10 cellular contexts compared by ENCODE assay signal in the genomic region with DNA sequence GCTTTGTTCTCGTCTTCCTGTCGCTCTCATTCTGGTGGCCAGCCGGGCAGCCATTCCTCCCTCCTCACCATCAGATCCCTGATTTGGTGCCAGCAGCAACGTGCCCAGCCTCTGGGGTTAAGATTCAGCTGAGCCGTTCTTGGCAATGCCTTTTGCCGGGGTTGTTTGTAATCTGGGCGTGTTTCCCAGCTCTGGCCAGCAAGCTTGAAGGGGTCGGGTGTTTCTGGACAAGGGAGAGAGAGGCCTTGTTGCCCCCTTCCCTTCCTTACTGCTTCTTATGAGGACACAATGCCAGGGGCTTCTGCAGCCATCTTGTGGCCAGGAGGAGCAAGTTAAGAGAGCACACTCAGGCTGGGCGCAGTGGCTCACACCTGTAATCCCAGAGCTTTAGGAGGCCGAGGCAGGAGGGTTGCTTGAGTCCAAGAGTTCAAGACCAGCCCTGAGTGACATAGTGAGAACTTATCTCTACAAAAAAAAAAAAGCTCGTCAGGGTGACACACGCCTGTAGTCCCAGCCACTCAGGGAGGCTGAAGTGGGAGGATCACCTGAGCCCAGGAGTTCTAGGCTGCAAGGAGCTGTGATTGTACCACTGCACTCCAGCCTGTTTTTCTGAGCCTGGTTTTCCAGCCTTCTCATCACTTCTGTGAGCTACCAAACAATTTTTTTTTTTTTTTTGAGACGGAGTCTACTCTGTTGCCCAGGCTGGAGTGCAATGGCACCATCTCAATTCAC. TPM values are rescaled to one million over a fixed set of nuclear protein-coding genes. Genes with fewer than 3 reads are reported as not detected.
A peak's percentile ranks its signal among the peaks of the same experiment; 100 is the strongest.
DNase-seq lines count a peak whose midpoint lies in the region; ATAC-seq and TF ChIP-seq lines count a peak whose summit lies in the region.
"Had no signal": no experiment of that assay in that cellular context is flagged by ENCODE, and none has a peak within 500 bp of the region (broad histone marks: within the 10 kb centered on the region; RNA-seq: fewer than 3 reads in every experiment).

No MANE protein-coding gene starts in this region.

- TF ChIP-seq CTCF in GM12872 (IDR thresholded peaks at IDR 0.05; ENCODE audit: insufficient read depth, low read depth, low read length) (0 out of 3 replicates have a peak, but pooled peaks have one; percentile 12), fibroblast of lung (conservative IDR thresholded peaks at IDR 0.05 in 1 of 2, IDR thresholded peaks at IDR 0.05 in 1 of 2; ENCODE audit: low read depth in 1 of 2, low read length in 2 of 2) (peak; percentile 34 to 44)
- no peak for TF ChIP-seq CTCF in CD8-positive, alpha-beta T cell (IDR thresholded peaks at IDR 0.05)

- no peaks in the 10 kb centered on the region for H3K27me3 ChIP-seq in fibroblast of lung (ENCODE audit: control insufficient read depth, insufficient read depth, low read length)
- H3K27me3 ChIP-seq in CD8-positive, alpha-beta T cell (ENCODE audit: insufficient read depth, low read length): no peaks in the 10 kb centered on the region

- H3K4me1 ChIP-seq in fibroblast of lung (ENCODE audit: control insufficient read depth, extremely low read depth, insufficient read depth, low read length): peaks cover 5% of the 10 kb centered on the region
- no peaks in the 10 kb centered on the region for H3K4me1 ChIP-seq in CD8-positive, alpha-beta T cell (ENCODE audit: insufficient read depth, low read length)

- no peak overlapping the region for H3K27ac ChIP-seq in fibroblast of lung (ENCODE audit: insufficient read depth, low read length)
- no peak overlapping the region for H3K27ac ChIP-seq in CD8-positive, alpha-beta T cell (ENCODE audit: low read depth, low read length)

- H3K36me3 ChIP-seq in fibroblast of lung (ENCODE audit: control insufficient read depth, insufficient read depth, low read length): peaks cover 7% of the 10 kb centered on the region
- H3K36me3 ChIP-seq in CD8-positive, alpha-beta T cell (ENCODE audit: insufficient read depth, low read length): no peaks in the 10 kb centered on the region

- peak; percentile 33 for DNase-seq in SK-MEL-5 (ENCODE audit: low read depth, low spot score)
- DNase-seq in fibroblast of lung (ENCODE audit: low read depth in 2 of 2): peak; percentile 60 to 86
- peak; percentile 54 for DNase-seq in putamen (ENCODE audit: low spot score)
- DNase-seq in activated T-cell treated with anti-CD3 and anti-CD28 coated beads, Interleukin-2, amount 50 U/mL, for 48 hours: no peak
- DNase-seq in CD8-positive, alpha-beta T cell: no peak
- no peak for DNase-seq in activated T-cell treated with anti-CD3 and anti-CD28 coated beads, Interleukin-2, amount 50 U/mL, for 72 hours
- DNase-seq: RPMI8226; stimulated activated CD4-positive, alpha-beta T cell treated with anti-CD3 and anti-CD28 coated beads, Interleukin-4, amount 100 ng/mL, for 24 hours had no signal

- H3K79me2 ChIP-seq in fibroblast of lung (ENCODE audit: control insufficient read depth, insufficient read depth, low read length): no peaks in the 10 kb centered on the region

- H3K9me3 ChIP-seq in fibroblast of lung (ENCODE audit: control insufficient read depth, insufficient read depth, low read depth, low read length): no peaks in the 10 kb centered on the region
- H3K9me3 ChIP-seq in CD8-positive, alpha-beta T cell (ENCODE audit: low read length): no peaks in the 10 kb centered on the region

- in situ Hi-C loops in SK-MEL-5 (cut with HindIII; ENCODE audit: low pct_unique_long_range_greater_than_20kb, low sequenced_read_pairs): no loop called here

- H2AFZ ChIP-seq in fibroblast of lung (ENCODE audit: low read length): no peak overlapping the region

- H3K9ac ChIP-seq in fibroblast of lung (ENCODE audit: insufficient read depth, low read length): no peak overlapping the region

- intact Hi-C loops in CD8-positive, alpha-beta T cell (cut with DNase I, micrococcal nuclease): loop anchor here in 1 of 2 experiments (10.0 kb wide), 1 partner anchor 218 kb away; no protein-coding TSS in a partner anchor

- no peak overlapping the region for H3K27ac Mint-ChIP-seq in CD8-positive, alpha-beta T cell
- H3K27ac Mint-ChIP-seq in activated T-cell treated with anti-CD3 and anti-CD28 coated beads, Interleukin-2, amount 50 U/mL, for 72 hours: no peak overlapping the region

- CTCF ChIA-PET in CD8-positive, alpha-beta T cell (lab: Charles Lee): interaction anchor here (1.2 kb wide), 1 partner anchor 223 kb away, joined by 3 read pairs; no protein-coding TSS in a partner anchor

- POLR2A ChIA-PET in CD8-positive, alpha-beta T cell (lab: Charles Lee): no interaction called here

- H3K4me3 Mint-ChIP-seq in CD8-positive, alpha-beta T cell: no peak overlapping the region
- no peak overlapping the region for H3K4me3 Mint-ChIP-seq in activated T-cell treated with anti-CD3 and anti-CD28 coated beads, Interleukin-2, amount 50 U/mL, for 72 hours

- no peak overlapping the region for H3K4me3 ChIP-seq in fibroblast of lung (replicated peaks in 1 of 4; ENCODE audit: control extremely low read depth in 1 of 4, insufficient read depth in 1 of 4, low read depth in 3 of 4, low read length in 4 of 4)
- H3K4me3 ChIP-seq in CD8-positive, alpha-beta T cell (ENCODE audit: low read depth, low read length): no peak overlapping the region

- H3K36me3 Mint-ChIP-seq in CD8-positive, alpha-beta T cell: peaks cover 23% of the 10 kb centered on the region
- no peaks in the 10 kb centered on the region for H3K36me3 Mint-ChIP-seq in activated T-cell treated with anti-CD3 and anti-CD28 coated beads, Interleukin-2, amount 50 U/mL, for 72 hours (ENCODE audit: insufficient read depth in 2 of 2)

- H3K4me1 Mint-ChIP-seq in CD8-positive, alpha-beta T cell (ENCODE audit: low read depth): no peaks in the 10 kb centered on the region
- no peaks in the 10 kb centered on the region for H3K4me1 Mint-ChIP-seq in activated T-cell treated with anti-CD3 and anti-CD28 coated beads, Interleukin-2, amount 50 U/mL, for 72 hours (ENCODE audit: low read depth)

- H3K27me3 Mint-ChIP-seq in CD8-positive, alpha-beta T cell (ENCODE audit: low read depth): no peaks in the 10 kb centered on the region
- no peaks in the 10 kb centered on the region for H3K27me3 Mint-ChIP-seq in activated T-cell treated with anti-CD3 and anti-CD28 coated beads, Interleukin-2, amount 50 U/mL, for 72 hours (ENCODE audit: low read depth)

- no peaks in the 10 kb centered on the region for H3K9me3 Mint-ChIP-seq in CD8-positive, alpha-beta T cell
- no peaks in the 10 kb centered on the region for H3K9me3 Mint-ChIP-seq in activated T-cell treated with anti-CD3 and anti-CD28 coated beads, Interleukin-2, amount 50 U/mL, for 72 hours

- no peaks in the 10 kb centered on the region for H4K20me1 ChIP-seq in fibroblast of lung (ENCODE audit: control insufficient read depth, extremely low read depth, insufficient read depth, low read length)

- ATAC-seq in GM18517 (IDR thresholded peaks at IDR 0.05; ENCODE audit: unreplicated experiment): no peak
- no peak for ATAC-seq in CD8-positive, alpha-beta T cell
- ATAC-seq in activated T-cell treated with anti-CD3 and anti-CD28 coated beads, Interleukin-2, amount 50 U/mL, for 72 hours (replicated peaks in 1 of 2): no peak

- peak overlapping the region; percentile 44 for H3K4me2 ChIP-seq in fibroblast of lung (ENCODE audit: extremely low read depth, insufficient read depth, low read length)

RNA-seq across cellular contexts. Expression of gene CRTC1, which starts 10.7 kb away (rescaled TPM):
- total RNA-seq in SK-MEL-5 (2014; rRNA removed; shearing (Covaris generic)): 0.95 and 1.2 TPM in 2 replicates
- 6.8 and 8.1 TPM in 2 replicates for polyA plus RNA-seq in SK-MEL-5 (2015; cell fraction: cytosol; rRNA removed)
- polyA plus RNA-seq in SK-MEL-5 (2015; cell fraction: nucleus; rRNA removed): 13.8 and 14.5 TPM in 2 replicates
- total RNA-seq in fibroblast of lung: 2.0 and 2.1 TPM in 2 replicates
- polyA plus RNA-seq in fibroblast of lung: 1.2 and 2.2 TPM in 2 replicates
- 6.5 and 8.6 TPM in 2 replicates for polyA plus RNA-seq in fibroblast of lung (2012)
- polyA minus RNA-seq in fibroblast of lung (ENCODE audit: low replicate concordance): 3.1 and 4.5 TPM in 2 replicates
- total RNA-seq in CD8-positive, alpha-beta T cell: 1 to 10 TPM; 7.1 to 7.5 TPM
- total RNA-seq in activated T-cell treated with anti-CD3 and anti-CD28 coated beads, Interleukin-2, amount 50 U/mL, for 72 hours: 1 to 10 TPM; 7.1 to 7.3 TPM

RNA-seq across cellular contexts. Expression of gene KLHL26, which starts 35.9 kb away (rescaled TPM):
- 0.77 and 1.3 TPM in 2 replicates for total RNA-seq in SK-MEL-5 (2014; rRNA removed; shearing (Covaris generic))
- polyA plus RNA-seq in SK-MEL-5 (2015; cell fraction: cytosol; rRNA removed): 5.0 and 6.0 TPM in 2 replicates
- polyA plus RNA-seq in SK-MEL-5 (2015; cell fraction: nucleus; rRNA removed): 1.0 and 1.8 TPM in 2 replicates
- 2.8 and 3.5 TPM in 2 replicates for total RNA-seq in fibroblast of lung
- polyA plus RNA-seq in fibroblast of lung: 1.4 and 1.9 TPM in 2 replicates
- 1.8 and 4.0 TPM in 2 replicates for polyA plus RNA-seq in fibroblast of lung (2012)
- 2.7 and 5.1 TPM in 2 replicates for polyA minus RNA-seq in fibroblast of lung (ENCODE audit: low replicate concordance)
- 10 to 100 TPM; 21.4 to 26.4 TPM for total RNA-seq in CD8-positive, alpha-beta T cell
- 10 to 100 TPM; 10.1 to 11.1 TPM for total RNA-seq in activated T-cell treated with anti-CD3 and anti-CD28 coated beads, Interleukin-2, amount 50 U/mL, for 72 hours

Comparison
In these comparisons a context has a peak if more than half of its experiments do, and no peak if none do; other contexts are left out.
1. DNase-seq: peak in SK-MEL-5 (single experiment), fibroblast of lung (2 of 2) and putamen (single experiment); none in activated T-cell treated with anti-CD3 and anti-CD28 coated beads, Interleukin-2, amount 50 U/mL, for 48 hours (0 of 2), CD8-positive, alpha-beta T cell (0 of 7) and activated T-cell treated with anti-CD3 and anti-CD28 coated beads, Interleukin-2, amount 50 U/mL, for 72 hours (0 of 2).